In genomic region chr4:122117743-122118142, GRCh38 we compare ENCODE assay signal across 16 cellular contexts. TPM values are rescaled to one million over a fixed set of nuclear protein-coding genes. Genes with fewer than 3 reads are reported as not detected.
DNase-seq lines count a peak whose midpoint lies in the region; ATAC-seq and TF ChIP-seq lines count a peak whose summit lies in the region.
"Had no signal": no experiment of that assay in that cellular context is flagged by ENCODE, and none has a peak within 500 bp of the region (broad histone marks: within the 10 kb centered on the region; RNA-seq: fewer than 3 reads in every experiment).

No MANE protein-coding gene starts in this region.

- no peak overlapping the region for H3K4me3 ChIP-seq in coronary artery
- H3K4me3 ChIP-seq: heart right ventricle, psoas muscle had no signal

- TF ChIP-seq CTCF in progenitor cell of endocrine pancreas (IDR thresholded peaks at IDR 0.05; ENCODE audit: unreplicated experiment) = no peak
- no peak for TF ChIP-seq CTCF in coronary artery (IDR thresholded peaks at IDR 0.05)

- no peaks in the 10 kb centered on the region for H3K36me3 Mint-ChIP-seq in activated CD4-positive, alpha-beta T cell treated with anti-CD3 and anti-CD28 coated beads, Interleukin-2, amount 10 ng/mL, durations not matched to agents 24 days and 14 days (ENCODE audit: low read depth)
- H3K36me3 Mint-ChIP-seq in activated naive CD8-positive, alpha-beta T cell treated with anti-CD3 and anti-CD28 coated beads, Interleukin-2, amount 50 U/mL, for 24 hours (ENCODE audit: low read depth) = peaks cover 2% of the 10 kb centered on the region
- no peaks in the 10 kb centered on the region for H3K36me3 Mint-ChIP-seq in progenitor cell of endocrine pancreas (ENCODE audit: insufficient read depth)

- no peaks in the 10 kb centered on the region for H3K27me3 Mint-ChIP-seq in activated CD4-positive, alpha-beta T cell treated with anti-CD3 and anti-CD28 coated beads, Interleukin-2, amount 10 ng/mL, durations not matched to agents 24 days and 14 days
- no peaks in the 10 kb centered on the region for H3K27me3 Mint-ChIP-seq in activated naive CD8-positive, alpha-beta T cell treated with anti-CD3 and anti-CD28 coated beads, Interleukin-2, amount 50 U/mL, for 24 hours
- H3K27me3 Mint-ChIP-seq in progenitor cell of endocrine pancreas = peaks cover 21% of the 10 kb centered on the region
- H3K27me3 Mint-ChIP-seq: dendritic cell treated with granulocyte-macrophage colony-stimulating factor and Interleukin-4, amounts not matched to agents 40 ng/mL and 50 ng/mL, for 4 days had no signal

- H3K27ac Mint-ChIP-seq in activated CD4-positive, alpha-beta T cell treated with anti-CD3 and anti-CD28 coated beads, Interleukin-2, amount 10 ng/mL, durations not matched to agents 24 days and 14 days = no peak overlapping the region
- no peak overlapping the region for H3K27ac Mint-ChIP-seq in activated naive CD8-positive, alpha-beta T cell treated with anti-CD3 and anti-CD28 coated beads, Interleukin-2, amount 50 U/mL, for 24 hours
- H3K27ac Mint-ChIP-seq in progenitor cell of endocrine pancreas = no peak overlapping the region
- H3K27ac Mint-ChIP-seq: dendritic cell treated with granulocyte-macrophage colony-stimulating factor and Interleukin-4, amounts not matched to agents 40 ng/mL and 50 ng/mL, for 4 days; HFFc6 had no signal

- no peak overlapping the region for H3K4me3 Mint-ChIP-seq in activated CD4-positive, alpha-beta T cell treated with anti-CD3 and anti-CD28 coated beads, Interleukin-2, amount 10 ng/mL, durations not matched to agents 24 days and 14 days
- no peak overlapping the region for H3K4me3 Mint-ChIP-seq in activated naive CD8-positive, alpha-beta T cell treated with anti-CD3 and anti-CD28 coated beads, Interleukin-2, amount 50 U/mL, for 24 hours
- no peak overlapping the region for H3K4me3 Mint-ChIP-seq in progenitor cell of endocrine pancreas (ENCODE audit: low read depth)
- H3K4me3 Mint-ChIP-seq: dendritic cell treated with granulocyte-macrophage colony-stimulating factor and Interleukin-4, amounts not matched to agents 40 ng/mL and 50 ng/mL, for 4 days; HFFc6 had no signal

- H3K27ac ChIP-seq in coronary artery = no peak overlapping the region
- H3K27ac ChIP-seq: heart right ventricle, psoas muscle had no signal

- H3K4me1 Mint-ChIP-seq in activated CD4-positive, alpha-beta T cell treated with anti-CD3 and anti-CD28 coated beads, Interleukin-2, amount 10 ng/mL, durations not matched to agents 24 days and 14 days = peaks cover 16% of the 10 kb centered on the region
- H3K4me1 Mint-ChIP-seq in activated naive CD8-positive, alpha-beta T cell treated with anti-CD3 and anti-CD28 coated beads, Interleukin-2, amount 50 U/mL, for 24 hours = peaks cover 19% of the 10 kb centered on the region
- H3K4me1 Mint-ChIP-seq in progenitor cell of endocrine pancreas (ENCODE audit: low read depth) = no peaks in the 10 kb centered on the region

- ATAC-seq in activated naive CD8-positive, alpha-beta T cell treated with anti-CD3 and anti-CD28 coated beads, Interleukin-2, amount 50 U/mL, for 24 hours = no peak
- ATAC-seq in GM21528 (IDR thresholded peaks at IDR 0.05; ENCODE audit: low FRiP score, unreplicated experiment) = no peak
- ATAC-seq: heart right ventricle, Panc1, psoas muscle had no signal

- DNase-seq in activated CD4-positive, alpha-beta T cell treated with anti-CD3 and anti-CD28 coated beads, Interleukin-2, amount 10 ng/mL, durations not matched to agents 24 days and 14 days = peak; percentile 72
- DNase-seq in activated CD4-positive, alpha-beta T cell treated with anti-CD3 and anti-CD28 coated beads for 48 hours = no peak
- DNase-seq in Kasumi-1 (lab: John Stamatoyannopoulos, UW) (peak; percentile 37 to 38), myocyte (ENCODE audit: low read depth) (peak; percentile 41), progenitor cell of endocrine pancreas (ENCODE audit: low spot score, unreplicated experiment) (no peak), coronary artery (ENCODE audit: low spot score) (no peak)
- DNase-seq in activated naive CD8-positive, alpha-beta T cell treated with anti-CD3 and anti-CD28 coated beads, Interleukin-2, amount 50 U/mL, for 24 hours = peak; percentile 2
- DNase-seq: activated naive CD4-positive, alpha-beta T cell treated with anti-CD3 and anti-CD28 coated beads, Interleukin-2, amount 50 U/mL, for 16 hours; DMS53; heart right ventricle; HFFc6; Karpas-422; psoas muscle had no signal

- no peaks in the 10 kb centered on the region for H3K9me3 Mint-ChIP-seq in activated CD4-positive, alpha-beta T cell treated with anti-CD3 and anti-CD28 coated beads, Interleukin-2, amount 10 ng/mL, durations not matched to agents 24 days and 14 days
- H3K9me3 Mint-ChIP-seq in activated naive CD8-positive, alpha-beta T cell treated with anti-CD3 and anti-CD28 coated beads, Interleukin-2, amount 50 U/mL, for 24 hours = peaks cover 21% of the 10 kb centered on the region
- H3K9me3 Mint-ChIP-seq in progenitor cell of endocrine pancreas (ENCODE audit: low read depth) = no peaks in the 10 kb centered on the region
- H3K9me3 Mint-ChIP-seq: HFFc6 had no signal

- intact Hi-C loops in activated CD4-positive, alpha-beta T cell treated with anti-CD3 and anti-CD28 coated beads, Interleukin-2, amount 10 ng/mL, durations not matched to agents 24 days and 14 days (cut with micrococcal nuclease) = no loop called here

RNA-seq across cellular contexts. Expression of gene BLTP1, which starts 34.4 kb away (rescaled TPM):
- 26.2 and 28.9 TPM in 2 replicates for total RNA-seq in activated CD4-positive, alpha-beta T cell treated with anti-CD3 and anti-CD28 coated beads, Interleukin-2, amount 10 ng/mL, durations not matched to agents 24 days and 14 days
- total RNA-seq in myocyte = 61.9 and 68.4 TPM in 2 replicates
- polyA plus RNA-seq in myocyte (2012) = 12.2 TPM
- total RNA-seq in progenitor cell of endocrine pancreas = 62.7 and 70.0 TPM in 2 replicates

Comparison
In these comparisons a context has a peak if more than half of its experiments do, and no peak if none do; other contexts are left out.
1. DNase-seq: peak in activated CD4-positive, alpha-beta T cell treated with anti-CD3 and anti-CD28 coated beads, Interleukin-2, amount 10 ng/mL, durations not matched to agents 24 days and 14 days (single experiment), Kasumi-1 (2 of 2), activated naive CD8-positive, alpha-beta T cell treated with anti-CD3 and anti-CD28 coated beads, Interleukin-2, amount 50 U/mL, for 24 hours (single experiment) and myocyte (single experiment); none in activated CD4-positive, alpha-beta T cell treated with anti-CD3 and anti-CD28 coated beads for 48 hours (single experiment), progenitor cell of endocrine pancreas (single experiment) and coronary artery (single experiment).